Comparison of ENCODE assay signal across 8 cellular contexts in the genomic region with DNA sequence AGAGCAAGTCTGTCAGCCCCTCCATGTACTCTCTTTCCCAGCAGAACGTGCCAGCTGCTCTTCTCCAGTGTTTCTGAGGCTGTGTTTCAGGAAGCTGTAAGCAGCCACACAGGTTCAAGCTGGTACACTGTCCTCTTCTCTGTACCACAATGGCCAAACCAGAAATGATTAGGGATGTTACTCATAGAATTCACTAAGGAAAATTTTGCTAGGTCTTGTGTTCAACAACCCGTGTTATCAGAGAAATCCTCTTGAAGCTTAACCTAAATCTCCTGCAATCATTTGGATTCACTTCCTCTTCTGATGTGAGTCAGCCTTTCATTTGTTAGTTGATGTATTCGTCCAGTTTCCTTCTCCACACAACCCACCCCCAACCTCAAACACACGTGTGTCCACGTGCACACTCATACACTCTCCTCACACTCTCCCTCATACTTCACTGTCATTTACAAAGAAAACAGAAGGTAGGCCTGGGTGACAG.
DNase-seq lines count a peak whose midpoint lies in the region; ATAC-seq and TF ChIP-seq lines count a peak whose summit lies in the region.

No MANE protein-coding gene starts in this region.

- H3K27ac Mint-ChIP-seq in stimulated activated naive CD8-positive, alpha-beta T cell treated with anti-CD3 and anti-CD28 coated beads, Interleukin-15, Interleukin-2, amounts not matched to agents 100 ng/mL and 50 ng/mL, for 24 hours: peak overlapping the region; percentile 65
- peak overlapping the region; percentile 51 for H3K27ac Mint-ChIP-seq in activated B cell treated with CpG ODN at 0.5 μM for 24 hours

- no peak for TF ChIP-seq CTCF in activated B cell treated with CpG ODN at 0.5 μM for 24 hours (IDR thresholded peaks at IDR 0.05)

- DNase-seq in stimulated activated naive CD8-positive, alpha-beta T cell treated with anti-CD3 and anti-CD28 coated beads, Interleukin-15, Interleukin-2, amounts not matched to agents 100 U/mL and 50 U/mL, for 24 hours: no peak
- DNase-seq in activated B cell treated with CpG ODN at 0.5 μM for 24 hours (no peak), superior temporal gyrus (ENCODE audit: extremely low spot score) (peak; percentile 27), NCI-H2196 (lab: John Stamatoyannopoulos, UW; ENCODE audit: unreplicated experiment) (no peak), retina (no peak), NCI-H2171 (lab: John Stamatoyannopoulos, UW) (no peak)

- POLR2A ChIA-PET in activated B cell treated with CpG ODN at 0.5 μM for 24 hours (lab: Charles Lee): no interaction called here

- intact Hi-C loops in activated B cell treated with CpG ODN at 0.5 μM for 24 hours (cut with micrococcal nuclease): loop anchor here (1.0 kb wide), 2 partner anchors 10 to 62 kb away; no protein-coding TSS in a partner anchor

- H3K27me3 Mint-ChIP-seq in stimulated activated naive CD8-positive, alpha-beta T cell treated with anti-CD3 and anti-CD28 coated beads, Interleukin-15, Interleukin-2, amounts not matched to agents 100 ng/mL and 50 ng/mL, for 24 hours: no peaks in the 10 kb centered on the region
- H3K27me3 Mint-ChIP-seq in activated B cell treated with CpG ODN at 0.5 μM for 24 hours: no peaks in the 10 kb centered on the region

- H3K9me3 Mint-ChIP-seq in stimulated activated naive CD8-positive, alpha-beta T cell treated with anti-CD3 and anti-CD28 coated beads, Interleukin-15, Interleukin-2, amounts not matched to agents 100 ng/mL and 50 ng/mL, for 24 hours: no peaks in the 10 kb centered on the region
- H3K9me3 Mint-ChIP-seq in activated B cell treated with CpG ODN at 0.5 μM for 24 hours: no peaks in the 10 kb centered on the region

- H3K4me1 Mint-ChIP-seq in stimulated activated naive CD8-positive, alpha-beta T cell treated with anti-CD3 and anti-CD28 coated beads, Interleukin-15, Interleukin-2, amounts not matched to agents 100 ng/mL and 50 ng/mL, for 24 hours (ENCODE audit: low read depth): peaks cover 10% of the 10 kb centered on the region
- H3K4me1 Mint-ChIP-seq in activated B cell treated with CpG ODN at 0.5 μM for 24 hours: peaks cover 13% of the 10 kb centered on the region

- H3K36me3 Mint-ChIP-seq in stimulated activated naive CD8-positive, alpha-beta T cell treated with anti-CD3 and anti-CD28 coated beads, Interleukin-15, Interleukin-2, amounts not matched to agents 100 ng/mL and 50 ng/mL, for 24 hours (ENCODE audit: low read depth): peaks cover 74% of the 10 kb centered on the region
- H3K36me3 Mint-ChIP-seq in activated B cell treated with CpG ODN at 0.5 μM for 24 hours (ENCODE audit: low read depth): peaks cover 72% of the 10 kb centered on the region

- CTCF ChIA-PET in activated B cell treated with CpG ODN at 0.5 μM for 24 hours (lab: Charles Lee): interaction anchor here (1.5 kb wide), 1 partner anchor 10 kb away, joined by 5 read pairs; no protein-coding TSS in a partner anchor

- H3K4me3 Mint-ChIP-seq in stimulated activated naive CD8-positive, alpha-beta T cell treated with anti-CD3 and anti-CD28 coated beads, Interleukin-15, Interleukin-2, amounts not matched to agents 100 ng/mL and 50 ng/mL, for 24 hours: no peak overlapping the region
- H3K4me3 Mint-ChIP-seq in activated B cell treated with CpG ODN at 0.5 μM for 24 hours: no peak overlapping the region

- no peak for ATAC-seq in stimulated activated naive CD8-positive, alpha-beta T cell treated with anti-CD3 and anti-CD28 coated beads, Interleukin-15, Interleukin-2, amounts not matched to agents 100 U/mL and 50 U/mL, for 24 hours
- peak; percentile 95 for ATAC-seq in HG03095 (IDR thresholded peaks at IDR 0.05; ENCODE audit: unreplicated experiment)
- ATAC-seq in activated B cell treated with CpG ODN at 0.5 μM for 24 hours (ENCODE audit: low read depth): peak; percentile 92
